In genomic region chr22:37906364-37907008, GRCh38 we compare ENCODE assay signal across 6 cellular contexts. TPM values are rescaled to one million over a fixed set of nuclear protein-coding genes. Genes with fewer than 3 reads are reported as not detected.
DNase-seq lines count a peak whose midpoint lies in the region; ATAC-seq, FAIRE-seq and TF ChIP-seq lines count a peak whose summit lies in the region.

No MANE protein-coding gene starts in this region.

- H3K27ac Mint-ChIP-seq in astrocyte (ENCODE audit: unreplicated experiment) = peak overlapping the region; percentile 87
- H3K27ac Mint-ChIP-seq in naive thymus-derived CD4-positive, alpha-beta T cell = peak overlapping the region; percentile 68 to 90 (median 83)

- no peaks in the 10 kb centered on the region for H3K27me3 Mint-ChIP-seq in astrocyte (ENCODE audit: low read depth, unreplicated experiment)
- H3K27me3 Mint-ChIP-seq in naive thymus-derived CD4-positive, alpha-beta T cell = no peaks in the 10 kb centered on the region

- no peak for FAIRE-seq in astrocyte (lab: Jason Lieb, UNC)

- peak overlapping the region; percentile 7 for H2AFZ ChIP-seq in astrocyte (ENCODE audit: low read depth, low read length)

- TF ChIP-seq CTCF in astrocyte (IDR thresholded peaks at IDR 0.05; ENCODE audit: insufficient read depth, low read depth, low read length) = no peak

- H3K9me3 Mint-ChIP-seq in astrocyte (ENCODE audit: unreplicated experiment) = no peaks in the 10 kb centered on the region
- peaks cover 0 to 2% (median 0%) of the 10 kb centered on the region in 11 donors for H3K9me3 Mint-ChIP-seq in naive thymus-derived CD4-positive, alpha-beta T cell

- H3K4me2 ChIP-seq in astrocyte (ENCODE audit: low read length) = peak overlapping the region; percentile 100

- ATAC-seq in GM18520 (IDR thresholded peaks at IDR 0.05; ENCODE audit: unreplicated experiment) (peak; percentile 13), GM21717 (IDR thresholded peaks at IDR 0.05; ENCODE audit: unreplicated experiment) (no peak)
- peak; percentile 12 for ATAC-seq in naive thymus-derived CD4-positive, alpha-beta T cell

- peaks cover 43% of the 10 kb centered on the region for H4K20me1 ChIP-seq in astrocyte (ENCODE audit: insufficient read depth, low read length)

- H3K9me3 ChIP-seq in HUES48 (ENCODE audit: control insufficient read depth, insufficient read depth, low read length) (no peaks in the 10 kb centered on the region), astrocyte (ENCODE audit: insufficient read depth, low read depth, low read length) (no peaks in the 10 kb centered on the region)
- H3K9me3 ChIP-seq in naive thymus-derived CD4-positive, alpha-beta T cell (ENCODE audit: control insufficient read depth in 2 of 3, low read length in 3 of 3) = no peaks in the 10 kb centered on the region

- peak overlapping the region; percentile 47 for H3K27ac ChIP-seq in HUES48 (ENCODE audit: low read depth, low read length)
- peak overlapping the region; percentile 99 for H3K27ac ChIP-seq in astrocyte (ENCODE audit: low read depth, low read length)
- peak overlapping the region; percentile 72 for H3K27ac ChIP-seq in naive thymus-derived CD4-positive, alpha-beta T cell (ENCODE audit: low read depth, low read length)

- H3K27me3 ChIP-seq in HUES48 (ENCODE audit: control insufficient read depth, insufficient read depth, low read length) (no peaks in the 10 kb centered on the region), astrocyte (ENCODE audit: insufficient read depth, low read length) (no peaks in the 10 kb centered on the region)
- no peaks in the 10 kb centered on the region for H3K27me3 ChIP-seq in naive thymus-derived CD4-positive, alpha-beta T cell (ENCODE audit: control insufficient read depth in 2 of 2, insufficient read depth in 2 of 2, low read length in 2 of 2)

- CTCF ChIA-PET in naive thymus-derived CD4-positive, alpha-beta T cell (lab: Charles Lee) = interaction anchor here (0.8 to 1.8 kb wide), 4 partner anchors 14 to 47 kb away, joined by 3 to 5 read pairs (median 4); partner anchors contain the start of genes C22orf23 and POLR2F

- peaks cover 7% of the 10 kb centered on the region for H3K36me3 Mint-ChIP-seq in astrocyte (ENCODE audit: low read depth, unreplicated experiment)
- H3K36me3 Mint-ChIP-seq in naive thymus-derived CD4-positive, alpha-beta T cell = peaks cover 0 to 5% (median 0%) of the 10 kb centered on the region in 5 donors

- H3K4me3 ChIP-seq in HUES48 (ENCODE audit: low read depth, low read length) (peak overlapping the region; percentile 72), astrocyte (ENCODE audit: insufficient read depth, low read depth, low read length) (peak overlapping the region; percentile 84)
- H3K4me3 ChIP-seq in naive thymus-derived CD4-positive, alpha-beta T cell (ENCODE audit: low read length) = peak overlapping the region; percentile 47

- H3K4me1 Mint-ChIP-seq in astrocyte (ENCODE audit: low read depth, unreplicated experiment) = peaks cover 44% of the 10 kb centered on the region
- H3K4me1 Mint-ChIP-seq in naive thymus-derived CD4-positive, alpha-beta T cell = peaks cover 21 to 36% (median 31%) of the 10 kb centered on the region in 7 donors

- POLR2A ChIA-PET in naive thymus-derived CD4-positive, alpha-beta T cell (lab: Charles Lee) = interaction anchor here (0.7 to 3.6 kb wide), 6 partner anchors 10 to 62 kb away, joined by 3 to 39 read pairs (median 4); partner anchors contain the start of gene ANKRD54

- no peak for DNase-seq in astrocyte (ENCODE audit: low read depth)
- peak in 6 of 9 donors; percentile 14 to 63 (median 20) for DNase-seq in naive thymus-derived CD4-positive, alpha-beta T cell
- DNase-seq in cortex of kidney (lab: John Stamatoyannopoulos, UW) = no peak

- peaks cover 33% of the 10 kb centered on the region for H3K4me1 ChIP-seq in HUES48 (ENCODE audit: control insufficient read depth, insufficient read depth, low read length)
- H3K4me1 ChIP-seq in astrocyte (ENCODE audit: insufficient read depth, low read length) = peaks cover 35% of the 10 kb centered on the region
- H3K4me1 ChIP-seq in naive thymus-derived CD4-positive, alpha-beta T cell (ENCODE audit: control insufficient read depth in 2 of 2, insufficient read depth in 2 of 2, low read length in 2 of 2) = peaks cover 0 to 9% of the 10 kb centered on the region in 2 donors

- H3K4me3 Mint-ChIP-seq in astrocyte (ENCODE audit: unreplicated experiment) = peak overlapping the region; percentile 85
- H3K4me3 Mint-ChIP-seq in naive thymus-derived CD4-positive, alpha-beta T cell = peak overlapping the region; percentile 69 to 92 (median 84)

- peak overlapping the region; percentile 74; the same call in 1 of the 2 replicates for H3K9ac ChIP-seq in HUES48 (ENCODE audit: low read depth, low read length)
- peak overlapping the region; percentile 88 for H3K9ac ChIP-seq in astrocyte (ENCODE audit: low read length)

- intact Hi-C loops in naive thymus-derived CD4-positive, alpha-beta T cell (cut with micrococcal nuclease) = loop anchor here (1.0 kb wide), 5 partner anchors 10 to 62 kb away; partner anchors contain the start of genes C22orf23 (in 2 of the 2), POLR2F (in 2 of the 2) and ANKRD54 (in 1 of the 2)

- no peaks in the 10 kb centered on the region for H3K36me3 ChIP-seq in HUES48 (ENCODE audit: control insufficient read depth, insufficient read depth, low read length)
- no peaks in the 10 kb centered on the region for H3K36me3 ChIP-seq in astrocyte (ENCODE audit: insufficient read depth, low read length)
- no peaks in the 10 kb centered on the region for H3K36me3 ChIP-seq in naive thymus-derived CD4-positive, alpha-beta T cell (ENCODE audit: control insufficient read depth in 2 of 3, insufficient read depth in 3 of 3, low read length in 3 of 3)

- peaks cover 52% of the 10 kb centered on the region for H3K79me2 ChIP-seq in astrocyte (ENCODE audit: insufficient read depth, low read length)

RNA-seq across cellular contexts. Expression of gene MICALL1, which starts 0.4 kb away (rescaled TPM):
- 124 and 131 TPM in 2 replicates for total RNA-seq in astrocyte
- 10 to 100 TPM; 22.2 to 40.0 (median 27.8) TPM for total RNA-seq in naive thymus-derived CD4-positive, alpha-beta T cell
- 1 to 10 TPM; 2.2 to 7.3 TPM for polyA plus RNA-seq in naive thymus-derived CD4-positive, alpha-beta T cell

RNA-seq across cellular contexts. Expression of gene C22orf23, which starts 46.9 kb away (rescaled TPM):
- not detected in 2 replicates for total RNA-seq in astrocyte
- total RNA-seq in naive thymus-derived CD4-positive, alpha-beta T cell = under 1 TPM in 1 of 5 experiments, not detected in 4; 0.31 TPM
- polyA plus RNA-seq in naive thymus-derived CD4-positive, alpha-beta T cell = not detected

RNA-seq across cellular contexts. Expression of gene POLR2F, which starts 47.0 kb away (rescaled TPM):
- total RNA-seq in astrocyte = 129 and 149 TPM in 2 replicates
- total RNA-seq in naive thymus-derived CD4-positive, alpha-beta T cell = 10 to 100 TPM; 25.9 to 67.8 (median 43.9) TPM
- 100 to 1,000 TPM; 108 to 137 TPM for polyA plus RNA-seq in naive thymus-derived CD4-positive, alpha-beta T cell

RNA-seq across cellular contexts. Expression of gene EIF3L, which starts 57.3 kb away (rescaled TPM):
- 294 and 323 TPM in 2 replicates for total RNA-seq in astrocyte
- 100 to 1,000 TPM; 383 to 586 (median 525) TPM for total RNA-seq in naive thymus-derived CD4-positive, alpha-beta T cell
- 100 to 1,000 TPM; 338 to 419 TPM for polyA plus RNA-seq in naive thymus-derived CD4-positive, alpha-beta T cell

Comparison
In these comparisons a context has a peak if more than half of its experiments do, and no peak if none do; other contexts are left out.
1. H3K27ac ChIP-seq: peak in every context shown above with its lines; median percentile 99 in astrocyte; 72 in naive thymus-derived CD4-positive, alpha-beta T cell; 47 in HUES48.
2. DNase-seq: peak in naive thymus-derived CD4-positive, alpha-beta T cell (6 of 9); none in astrocyte (single experiment) and cortex of kidney (single experiment).
3. Peak in every context shown above with its lines, with median percentiles within 50 percentile points of each other: H3K4me3 ChIP-seq.